23 cellular contexts compared by ENCODE assay signal in the genomic region with DNA sequence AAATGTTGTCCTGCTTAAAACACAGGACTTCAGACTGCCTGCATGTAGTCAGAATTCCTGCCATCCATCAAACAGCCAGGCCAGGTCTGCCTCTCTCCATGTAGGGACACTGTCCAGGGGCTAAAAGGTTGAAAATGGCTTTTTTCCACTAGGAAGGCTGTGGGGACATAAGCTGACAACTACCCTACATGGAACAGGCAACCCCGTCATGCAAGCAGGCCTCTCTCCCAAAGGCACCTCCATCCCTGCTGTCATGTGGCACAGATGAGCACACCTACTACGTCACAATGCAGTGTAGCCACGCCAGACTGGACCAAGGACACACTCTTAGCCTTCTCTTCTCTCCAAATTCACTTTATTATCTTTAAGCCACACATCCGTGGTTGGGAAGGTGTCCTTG. TPM values are rescaled to one million over a fixed set of nuclear protein-coding genes. Genes with fewer than 3 reads are reported as not detected.
DNase-seq lines count a peak whose midpoint lies in the region; ATAC-seq and TF ChIP-seq lines count a peak whose summit lies in the region.
"Had no signal": no experiment of that assay in that cellular context is flagged by ENCODE, and none has a peak within 500 bp of the region (broad histone marks: within the 10 kb centered on the region; RNA-seq: fewer than 3 reads in every experiment).

No MANE protein-coding gene starts in this region.

- 61% methylated on average over 4 of the region's 4 CpGs for WGBS in right cardiac atrium

- peaks cover 12% of the 10 kb centered on the region for H3K4me1 ChIP-seq in right cardiac atrium (ENCODE audit: control insufficient read depth, insufficient read depth, low read length)
- peaks cover 37% of the 10 kb centered on the region for H3K4me1 ChIP-seq in rectal smooth muscle tissue (ENCODE audit: control insufficient read depth, insufficient read depth, low read length)

- no peaks in the 10 kb centered on the region for H3K36me3 ChIP-seq in rectal smooth muscle tissue (ENCODE audit: control insufficient read depth, insufficient read depth, low read length)
- no peaks in the 10 kb centered on the region; the same call in 1 of the 2 replicates for H3K36me3 ChIP-seq in H7 (replicated peaks; ENCODE audit: control insufficient read depth, insufficient read depth, low read length)
- H3K36me3 ChIP-seq: lower lobe of right lung had no signal

- H3K9me3 Mint-ChIP-seq in chondrocyte (ENCODE audit: low read depth), result no peaks in the 10 kb centered on the region
- H3K9me3 Mint-ChIP-seq: activated naive CD8-positive, alpha-beta T cell treated with anti-CD3 and anti-CD28 coated beads, Interleukin-2, amount 10 ng/mL, durations not matched to agents 7 days and 5 days; activated T-helper 2 cell treated with anti-CD3 and anti-CD28 coated beads, Interferon-gamma antibody, Interleukin-2, Interleukin-4, amounts not matched to agents 10 μg/mL and 5 μg/mL and 100 μg/mL, durations not matched to agents 14 hours and 24 hours and 36 hours; IgD-negative memory B cell; stimulated activated naive CD8-positive, alpha-beta T cell treated with anti-CD3 and anti-CD28 coated beads, Interleukin-15, Interleukin-2, amounts not matched to agents 100 ng/mL and 50 ng/mL, for 24 hours had no signal

- H3K4me3 ChIP-seq in AG04450 (ENCODE audit: low read depth, low read length), result no peak overlapping the region
- no peak overlapping the region for H3K4me3 ChIP-seq in right cardiac atrium (ENCODE audit: low read length)
- H3K4me3 ChIP-seq in rectal smooth muscle tissue (ENCODE audit: low read length), result no peak overlapping the region
- H3K4me3 ChIP-seq in H7 (ENCODE audit: insufficient read depth, low read depth, low read length), result no peak overlapping the region
- H3K4me3 ChIP-seq: A549, body of pancreas, lower lobe of right lung, MG63, smooth muscle cell had no signal

- CTCF ChIA-PET in AG04450 (lab: Charles Lee), result interaction anchor here (0.7 kb wide), 1 partner anchor 111 kb away, joined by 6 read pairs; no protein-coding TSS in a partner anchor

- POLR2A ChIA-PET in AG04450 (lab: Yijun Ruan, JAX), result no interaction called here

- H3K27ac ChIP-seq in AG04450 (ENCODE audit: low read depth, low read length) (peak overlapping the region; percentile 34), right cardiac atrium (ENCODE audit: low read length) (peak overlapping the region; percentile 19), rectal smooth muscle tissue (ENCODE audit: low read depth, low read length) (peak overlapping the region; percentile 66)
- H3K27ac ChIP-seq: body of pancreas, lower lobe of right lung had no signal

- TF ChIP-seq CTCF in AG04450 (IDR thresholded peaks at IDR 0.05; ENCODE audit: low read depth, low read length) (no peak), chondrocyte (IDR thresholded peaks at IDR 0.05) (no peak)

- H3K27ac Mint-ChIP-seq in chondrocyte (ENCODE audit: unreplicated experiment), result peak overlapping the region; percentile 72
- H3K27ac Mint-ChIP-seq: activated naive CD8-positive, alpha-beta T cell treated with anti-CD3 and anti-CD28 coated beads, Interleukin-2, amount 10 ng/mL, durations not matched to agents 7 days and 5 days; activated T-helper 2 cell treated with anti-CD3 and anti-CD28 coated beads, Interferon-gamma antibody, Interleukin-2, Interleukin-4, amounts not matched to agents 10 μg/mL and 5 μg/mL and 100 μg/mL, durations not matched to agents 14 hours and 24 hours and 36 hours; IgD-negative memory B cell; stimulated activated naive CD8-positive, alpha-beta T cell treated with anti-CD3 and anti-CD28 coated beads, Interleukin-15, Interleukin-2, amounts not matched to agents 100 ng/mL and 50 ng/mL, for 24 hours had no signal

- no peak overlapping the region for H3K4me3 Mint-ChIP-seq in chondrocyte (ENCODE audit: unreplicated experiment)
- H3K4me3 Mint-ChIP-seq: activated naive CD8-positive, alpha-beta T cell treated with anti-CD3 and anti-CD28 coated beads, Interleukin-2, amount 10 ng/mL, durations not matched to agents 7 days and 5 days; IgD-negative memory B cell; stimulated activated naive CD8-positive, alpha-beta T cell treated with anti-CD3 and anti-CD28 coated beads, Interleukin-15, Interleukin-2, amounts not matched to agents 100 ng/mL and 50 ng/mL, for 24 hours had no signal

- H3K4me1 Mint-ChIP-seq in chondrocyte (ENCODE audit: low read depth), result peaks cover 58% of the 10 kb centered on the region

- no peaks in the 10 kb centered on the region for H3K27me3 ChIP-seq in AG04450 (ENCODE audit: control insufficient read depth, insufficient read depth, low read length)
- H3K27me3 ChIP-seq in right cardiac atrium (ENCODE audit: control insufficient read depth, insufficient read depth), result no peaks in the 10 kb centered on the region
- no peaks in the 10 kb centered on the region for H3K27me3 ChIP-seq in rectal smooth muscle tissue (ENCODE audit: control insufficient read depth, insufficient read depth, low read length)
- no peaks in the 10 kb centered on the region for H3K27me3 ChIP-seq in H7 (ENCODE audit: control insufficient read depth, insufficient read depth, low read length)
- H3K27me3 ChIP-seq: body of pancreas, MG63 had no signal

- DNase-seq in AG04450 (ENCODE audit: low read depth, low spot score), result no peak
- no peak for DNase-seq in chondrocyte (ENCODE audit: low spot score)
- DNase-seq in right cardiac atrium, result no peak
- no peak for DNase-seq in H7
- no peak for DNase-seq in pons (ENCODE audit: low spot score)
- DNase-seq in ecto neural progenitor cell (ENCODE audit: low spot score), result no peak
- DNase-seq in posterior cingulate gyrus, result no peak
- DNase-seq: activated CD4-positive, alpha-beta T cell treated with anti-CD3 and anti-CD28 coated beads for 4 hours; activated naive CD8-positive, alpha-beta T cell treated with anti-CD3 and anti-CD28 coated beads, Interleukin-2, amount 10 ng/mL, durations not matched to agents 7 days and 5 days; body of pancreas; COR-L47; cortex of kidney; lower lobe of right lung; MG63; NCI-H146; SHP77; stimulated activated CD4-positive, alpha-beta T cell treated with anti-CD3 and anti-CD28 coated beads, Interleukin-4, amount 100 ng/mL, for 24 hours had no signal

- H3K9me3 ChIP-seq in AG04450 (ENCODE audit: control insufficient read depth, insufficient read depth, low read length) (no peaks in the 10 kb centered on the region), right cardiac atrium (ENCODE audit: control insufficient read depth, low read length) (no peaks in the 10 kb centered on the region)
- H3K9me3 ChIP-seq: A549, body of pancreas, lower lobe of right lung, MG63 had no signal

- no peak overlapping the region for H3K9ac ChIP-seq in rectal smooth muscle tissue (ENCODE audit: low read length)

- intact Hi-C loops in right cardiac atrium (cut with DNase I), result no loop called here
- intact Hi-C loops in posterior cingulate gyrus (cut with DNase I), result no loop called here

- no peaks in the 10 kb centered on the region for H3K27me3 Mint-ChIP-seq in chondrocyte (ENCODE audit: low read depth)
- H3K27me3 Mint-ChIP-seq: activated naive CD8-positive, alpha-beta T cell treated with anti-CD3 and anti-CD28 coated beads, Interleukin-2, amount 10 ng/mL, durations not matched to agents 7 days and 5 days; IgD-negative memory B cell; stimulated activated naive CD8-positive, alpha-beta T cell treated with anti-CD3 and anti-CD28 coated beads, Interleukin-15, Interleukin-2, amounts not matched to agents 100 ng/mL and 50 ng/mL, for 24 hours had no signal

- peak; percentile 34 to 72 for ATAC-seq in right cardiac atrium
- ATAC-seq: A549, body of pancreas had no signal

- peaks cover 3% of the 10 kb centered on the region for H3K36me3 Mint-ChIP-seq in chondrocyte (ENCODE audit: low read depth)

RNA-seq across cellular contexts. Expression of gene LATS2, which starts 40.8 kb away (rescaled TPM):
- polyA plus RNA-seq in AG04450 (2011; rRNA removed) (19.3 and 21.7 TPM in 2 replicates), right cardiac atrium (10.5 TPM)
- polyA minus RNA-seq in AG04450 (2011; rRNA and poly(A)+ RNA removed), result 31.4 and 33.0 TPM in 2 replicates
- total RNA-seq in chondrocyte (58.1 to 104 TPM (median 100 TPM) in 3 replicates), right cardiac atrium (10 to 100 TPM; 22.1 to 36.7 (median 23.6) TPM)
- total RNA-seq in H7 (2014; rRNA removed; shearing (Covaris generic)), result 6.2 and 8.6 TPM in 2 replicates
